In the genomic region with DNA sequence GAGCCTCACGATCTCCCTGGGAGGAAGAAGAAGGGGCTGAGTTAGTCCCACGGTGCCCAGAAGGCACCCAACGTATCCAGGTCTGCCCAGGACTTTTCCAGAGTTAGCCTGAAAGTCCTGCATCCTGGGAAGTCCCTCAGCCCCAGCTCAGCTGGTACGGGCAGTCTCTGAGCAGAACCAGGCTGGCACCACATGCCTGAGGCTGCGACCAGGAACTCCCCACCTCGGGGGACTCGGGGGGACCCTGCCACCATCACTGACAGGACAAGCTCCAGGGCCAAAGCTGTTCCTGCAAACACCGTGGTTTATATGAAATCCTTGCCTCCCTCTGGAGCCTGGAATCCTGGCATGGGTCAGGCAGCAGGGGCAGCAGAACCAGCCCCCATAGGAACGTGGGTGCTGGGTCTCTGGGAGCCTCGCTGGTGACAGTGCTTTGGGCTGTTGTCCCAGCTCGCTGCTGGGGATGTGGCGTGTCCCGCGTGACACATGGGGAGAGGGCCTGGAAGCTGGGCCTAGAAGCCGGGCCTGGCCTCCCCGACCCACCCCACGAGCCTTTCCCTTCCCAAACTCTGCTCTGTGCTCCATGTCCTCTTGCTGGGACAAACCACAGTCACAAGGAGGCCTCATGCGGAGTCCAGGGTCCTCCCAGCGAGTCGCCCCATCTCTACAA, we compare ENCODE assay signal across 22 cellular contexts.
"Had no signal": no experiment of that assay in that cellular context is flagged by ENCODE, and none has a peak within 500 bp of the region (broad histone marks: within the 10 kb centered on the region; RNA-seq: fewer than 3 reads in every experiment).

No MANE protein-coding gene starts in this region.

- FAIRE-seq: keratinocyte, pancreas had no signal

- H3K4me1 ChIP-seq: neural progenitor cell, pancreas, prostate gland, tibial nerve, uterus had no signal

- H2AFZ ChIP-seq: neural progenitor cell had no signal

- H3K4me3 ChIP-seq: left ventricle myocardium inferior, lung, neural progenitor cell, pancreas, prostate gland, skin epidermis, tibial nerve, uterus had no signal

- H3K4me2 ChIP-seq: neural progenitor cell had no signal

- H3K27me3 ChIP-seq: neural progenitor cell, pancreas, tibial nerve, uterus had no signal

- H3K9me3 ChIP-seq: pancreas, prostate gland, uterus had no signal

- H3K27ac ChIP-seq: left ventricle myocardium inferior, neural progenitor cell, pancreas, prostate gland, skin epidermis, tibial nerve, uterus had no signal

- ATAC-seq: natural killer cell, pancreas, right cardiac atrium, sciatic nerve had no signal

- DNase-seq: hippocampal formation; left ventricle myocardium inferior; mesendoderm; naive B cell; natural killer cell; nephron progenitor cell; retina; stimulated activated CD4-positive, alpha-beta T cell treated with anti-CD3 and anti-CD28 coated beads, Interleukin-12 subunit alpha, Interleukin-12 subunit beta, amount 100 ng/mL, for 4 hours; stimulated activated CD4-positive, alpha-beta T cell treated with anti-CD3 and anti-CD28 coated beads, Interleukin-15, amount 100 ng/mL, for 24 hours; stimulated activated CD4-positive, alpha-beta T cell treated with anti-CD3 and anti-CD28 coated beads, Interleukin-2, amount 100 ng/mL, for 24 hours; stimulated activated CD4-positive, alpha-beta T cell treated with anti-CD3 and anti-CD28 coated beads, Interleukin-4, amount 100 ng/mL, for 1 hour; stimulated activated naive CD4-positive, alpha-beta T cell; uterus had no signal

- H3K36me3 ChIP-seq: left ventricle myocardium inferior, neural progenitor cell, pancreas, prostate gland, tibial nerve, uterus had no signal
